ENCODE assay signal across 12 cellular contexts in the genomic region with DNA sequence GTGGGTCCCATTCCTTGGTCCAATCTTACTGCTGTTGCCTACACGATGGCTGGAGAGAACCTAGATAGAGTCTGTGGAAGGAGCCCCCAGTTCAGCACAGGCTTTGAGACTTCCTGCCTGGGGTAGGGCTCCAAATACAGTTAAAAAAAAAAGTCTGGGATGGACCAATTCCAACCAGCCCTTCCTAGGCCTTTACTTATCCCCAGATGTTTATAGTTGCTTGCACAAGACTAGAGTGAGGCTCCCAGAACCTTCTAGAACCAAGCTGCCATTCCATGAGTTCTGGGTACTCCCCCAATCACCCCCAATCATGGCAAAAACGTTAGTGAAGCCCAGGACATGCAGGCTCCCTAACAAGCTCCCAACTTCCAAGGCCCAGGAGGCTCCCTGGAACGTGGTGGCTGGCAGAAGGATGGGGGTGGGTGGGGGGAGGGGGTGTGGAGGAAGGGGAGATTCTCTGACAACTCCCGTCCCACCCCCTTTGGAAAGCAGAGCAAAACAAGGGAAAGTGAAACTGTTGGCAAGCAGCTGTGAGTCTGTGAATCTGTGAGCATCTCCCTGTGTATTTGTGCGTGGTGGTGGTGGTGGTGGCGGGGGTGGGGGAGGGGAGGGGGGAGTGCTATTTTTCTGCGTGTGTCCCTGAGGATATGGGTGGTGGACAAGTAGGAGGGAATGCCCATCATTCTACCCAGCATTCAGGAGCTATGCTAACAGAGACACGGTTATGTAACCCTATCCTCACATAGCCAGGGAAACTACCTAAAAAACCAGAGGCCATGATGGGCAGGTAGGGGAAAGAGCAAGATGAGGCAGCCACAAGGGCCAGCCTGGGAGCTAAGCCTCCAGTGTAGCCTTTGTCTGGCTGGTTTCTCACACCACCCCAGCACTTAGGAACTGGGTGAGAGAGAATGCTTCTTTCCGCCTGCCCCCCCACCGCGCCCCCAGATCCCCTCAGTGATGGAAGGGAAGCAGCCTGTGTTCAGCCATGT. TPM values are rescaled to one million over a fixed set of nuclear protein-coding genes. Genes with fewer than 3 reads are reported as not detected.
DNase-seq lines count a peak whose midpoint lies in the region; ATAC-seq and TF ChIP-seq lines count a peak whose summit lies in the region.
"Had no signal": no experiment of that assay in that cellular context is flagged by ENCODE, and none has a peak within 500 bp of the region (broad histone marks: within the 10 kb centered on the region; RNA-seq: fewer than 3 reads in every experiment).

No MANE protein-coding gene starts in this region.

- BruUV-seq in Panc1 (replicated peaks; lab: Mats Ljungman, UMichigan), result no TSS peak

- H3K27ac ChIP-seq in Panc1 (ENCODE audit: low read length) (peak overlapping the region; percentile 94), suprapubic skin (peak overlapping the region; percentile 82)
- H3K27ac ChIP-seq: uterus had no signal

- peaks cover 32% of the 10 kb centered on the region for H3K4me1 ChIP-seq in Panc1 (ENCODE audit: control insufficient read depth, insufficient read depth, low read length)
- peaks cover 65% of the 10 kb centered on the region for H3K4me1 ChIP-seq in suprapubic skin
- H3K4me1 ChIP-seq: uterus had no signal

- H3K36me3 ChIP-seq in Panc1 (ENCODE audit: control insufficient read depth, insufficient read depth, low read length) (peaks cover 2% of the 10 kb centered on the region; the same call in 1 of the 2 replicates), suprapubic skin (peaks cover 9% of the 10 kb centered on the region)
- H3K36me3 ChIP-seq: uterus had no signal

- ATAC-seq in Panc1 (no peak), GM21367 (IDR thresholded peaks at IDR 0.05; ENCODE audit: unreplicated experiment) (no peak), SK-N-SH treated with all-trans-retinoic acid at 6 μM for 48 hours (no peak)

- POLR2A ChIA-PET in Panc1 (lab: Charles Lee), result interaction anchor here (0.6 to 0.7 kb wide), 2 partner anchors 33 to 104 kb away, joined by 4 to 5 read pairs; no protein-coding TSS in a partner anchor

- CTCF ChIA-PET in Panc1 (lab: Charles Lee), result no interaction called here

- WGBS in suprapubic skin, result 36% methylated on average over 8 of the region's 11 CpGs

- no peak for TF ChIP-seq CTCF in GM13977 (IDR thresholded peaks at IDR 0.05; ENCODE audit: extremely low read depth, insufficient read depth, missing control alignments)
- TF ChIP-seq CTCF in Panc1 (IDR thresholded peaks at IDR 0.05), result no peak
- no peak for TF ChIP-seq CTCF in suprapubic skin (IDR thresholded peaks at IDR 0.05)

- in situ Hi-C loops in GM13977 (cut with MboI; ENCODE audit: low pct_unique_long_range_greater_than_20kb, low sequenced_read_pairs, unreplicated experiment) (no loop called here), Panc1 (cut with HindIII; ENCODE audit: low pct_unique_long_range_greater_than_20kb, low sequenced_read_pairs) (no loop called here)

- no peaks in the 10 kb centered on the region for H3K27me3 ChIP-seq in Panc1 (ENCODE audit: control insufficient read depth, insufficient read depth, low read length)
- no peaks in the 10 kb centered on the region for H3K27me3 ChIP-seq in suprapubic skin
- H3K27me3 ChIP-seq: uterus had no signal

- DNase-seq in GM13977 (ENCODE audit: low spot score) (peak; percentile 75), Panc1 (ENCODE audit: low read depth, low spot score) (no peak), fibroblast of peridontal ligament (ENCODE audit: extremely low read depth) (peak; percentile 45), suprapubic skin (ENCODE audit: low spot score in 2 of 2) (no peak)
- DNase-seq in stimulated activated CD4-positive, alpha-beta T cell treated with anti-CD3 and anti-CD28 coated beads, Interleukin-4, amount 100 ng/mL, for 1 hour, result no peak
- DNase-seq: NCI-H146, uterus had no signal

- no peak for TF ChIP-seq EP300 in suprapubic skin (IDR thresholded peaks at IDR 0.05)

- intact Hi-C loops in Panc1 (cut with micrococcal nuclease; ENCODE audit: unreplicated experiment), result no loop called here

- no peaks in the 10 kb centered on the region for H3K9me3 ChIP-seq in Panc1 (ENCODE audit: control insufficient read depth, insufficient read depth, low read depth, low read length)
- no peaks in the 10 kb centered on the region for H3K9me3 ChIP-seq in suprapubic skin
- H3K9me3 ChIP-seq: uterus had no signal

- peak overlapping the region; percentile 46 to 62 for H3K4me3 ChIP-seq in Panc1 (ENCODE audit: low read depth in 2 of 2, low read length in 2 of 2)
- peak overlapping the region; percentile 52 for H3K4me3 ChIP-seq in suprapubic skin
- H3K4me3 ChIP-seq: uterus had no signal

- TF ChIP-seq POLR2A in suprapubic skin (IDR thresholded peaks at IDR 0.05), result no peak

TF ChIP-seq in SK-N-SH treated with all-trans-retinoic acid at 6 μM for 48 hours, 23 proteins besides CTCF, POLR2A, EP300 and RAD21 (continues in another document):
- TF ChIP-seq TOX (CRISPR knock-in tag; IDR thresholded peaks at IDR 0.05; ENCODE audit: borderline replicate concordance), result no peak
- TF ChIP-seq OSR1 (CRISPR knock-in tag; IDR thresholded peaks at IDR 0.05), result no peak
- TF ChIP-seq SNAI2 (CRISPR knock-in tag; IDR thresholded peaks at IDR 0.05), result no peak
- no peak for TF ChIP-seq ZNF565 (CRISPR knock-in tag; conservative IDR thresholded peaks at IDR 0.05; ENCODE audit: low read depth)
- TF ChIP-seq, protein P1, sequence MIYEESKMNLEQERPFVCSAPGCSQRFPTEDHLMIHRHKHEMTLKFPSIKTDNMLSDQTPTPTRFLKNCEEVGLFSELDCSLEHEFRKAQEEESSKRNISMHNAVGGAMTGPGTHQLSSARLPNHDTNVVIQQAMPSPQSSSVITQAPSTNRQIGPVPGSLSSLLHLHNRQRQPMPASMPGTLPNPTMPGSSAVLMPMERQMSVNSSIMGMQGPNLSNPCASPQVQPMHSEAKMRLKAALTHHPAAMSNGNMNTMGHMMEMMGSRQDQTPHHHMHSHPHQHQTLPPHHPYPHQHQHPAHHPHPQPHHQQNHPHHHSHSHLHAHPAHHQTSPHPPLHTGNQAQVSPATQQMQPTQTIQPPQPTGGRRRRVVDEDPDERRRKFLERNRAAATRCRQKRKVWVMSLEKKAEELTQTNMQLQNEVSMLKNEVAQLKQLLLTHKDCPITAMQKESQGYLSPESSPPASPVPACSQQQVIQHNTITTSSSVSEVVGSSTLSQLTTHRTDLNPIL (CRISPR knock-in tag; IDR thresholded peaks at IDR 0.05; ENCODE audit: low read depth), result no peak
- no peak for TF ChIP-seq ZNF8 (CRISPR knock-in tag; IDR thresholded peaks at IDR 0.05)
- no peak for TF ChIP-seq BACH2 (CRISPR knock-in tag; IDR thresholded peaks at IDR 0.05; ENCODE audit: borderline replicate concordance)
- TF ChIP-seq ARNTL (CRISPR knock-in tag; IDR thresholded peaks at IDR 0.05; ENCODE audit: borderline replicate concordance, low read depth), result no peak
- TF ChIP-seq ZFP30 (CRISPR knock-in tag; IDR thresholded peaks at IDR 0.05), result no peak
- TF ChIP-seq, protein P2, sequence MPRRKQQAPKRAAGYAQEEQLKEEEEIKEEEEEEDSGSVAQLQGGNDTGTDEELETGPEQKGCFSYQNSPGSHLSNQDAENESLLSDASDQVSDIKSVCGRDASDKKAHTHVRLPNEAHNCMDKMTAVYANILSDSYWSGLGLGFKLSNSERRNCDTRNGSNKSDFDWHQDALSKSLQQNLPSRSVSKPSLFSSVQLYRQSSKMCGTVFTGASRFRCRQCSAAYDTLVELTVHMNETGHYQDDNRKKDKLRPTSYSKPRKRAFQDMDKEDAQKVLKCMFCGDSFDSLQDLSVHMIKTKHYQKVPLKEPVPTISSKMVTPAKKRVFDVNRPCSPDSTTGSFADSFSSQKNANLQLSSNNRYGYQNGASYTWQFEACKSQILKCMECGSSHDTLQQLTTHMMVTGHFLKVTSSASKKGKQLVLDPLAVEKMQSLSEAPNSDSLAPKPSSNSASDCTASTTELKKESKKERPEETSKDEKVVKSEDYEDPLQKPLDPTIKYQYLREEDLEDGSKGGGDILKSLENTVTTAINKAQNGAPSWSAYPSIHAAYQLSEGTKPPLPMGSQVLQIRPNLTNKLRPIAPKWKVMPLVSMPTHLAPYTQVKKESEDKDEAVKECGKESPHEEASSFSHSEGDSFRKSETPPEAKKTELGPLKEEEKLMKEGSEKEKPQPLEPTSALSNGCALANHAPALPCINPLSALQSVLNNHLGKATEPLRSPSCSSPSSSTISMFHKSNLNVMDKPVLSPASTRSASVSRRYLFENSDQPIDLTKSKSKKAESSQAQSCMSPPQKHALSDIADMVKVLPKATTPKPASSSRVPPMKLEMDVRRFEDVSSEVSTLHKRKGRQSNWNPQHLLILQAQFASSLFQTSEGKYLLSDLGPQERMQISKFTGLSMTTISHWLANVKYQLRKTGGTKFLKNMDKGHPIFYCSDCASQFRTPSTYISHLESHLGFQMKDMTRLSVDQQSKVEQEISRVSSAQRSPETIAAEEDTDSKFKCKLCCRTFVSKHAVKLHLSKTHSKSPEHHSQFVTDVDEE (CRISPR knock-in tag; IDR thresholded peaks at IDR 0.05), result no peak
- TF ChIP-seq ZFP3 (CRISPR knock-in tag; IDR thresholded peaks at IDR 0.05), result no peak

RNA-seq across cellular contexts. Expression of gene MST1R, which starts 2.0 kb away (rescaled TPM):
- total RNA-seq in Panc1 (2021; ENCODE audit: unreplicated experiment) (27.5 TPM), suprapubic skin (100 to 1,000 TPM in 1 of 4 donors, 10 to 100 TPM in 3; 37.7 to 129 (median 53.8) TPM)
- 18.7 TPM for polyA plus RNA-seq in Panc1 (2012; ENCODE audit: insufficient read length)

RNA-seq across cellular contexts. Expression of gene MON1A, which starts 28.0 kb away (rescaled TPM):
- total RNA-seq in Panc1 (2021; ENCODE audit: unreplicated experiment) (12.9 TPM), suprapubic skin (10 to 100 TPM in 3 of 4 donors, 1 to 10 TPM in 1; 6.2 to 15.6 (median 11.9) TPM)
- 12.0 TPM for polyA plus RNA-seq in Panc1 (2012; ENCODE audit: insufficient read length)

RNA-seq across cellular contexts. Expression of gene CAMKV, which starts 31.9 kb away (rescaled TPM):
- total RNA-seq in Panc1 (2021; ENCODE audit: unreplicated experiment) (0.85 TPM), suprapubic skin (1 to 10 TPM in 1 of 4 donors, not detected in 3; 2.0 TPM)
- not detected for polyA plus RNA-seq in Panc1 (2012; ENCODE audit: insufficient read length)
- total RNA-seq: esophagus mucosa, HT-29, posterior vena cava had no signal

RNA-seq across cellular contexts. Expression of gene RBM6, which starts 38.3 kb away (rescaled TPM):
- 43.6 TPM for total RNA-seq in Panc1 (2021; ENCODE audit: unreplicated experiment)
- polyA plus RNA-seq in Panc1 (2012; ENCODE audit: insufficient read length), result 22.6 TPM
- total RNA-seq in suprapubic skin, result 100 to 1,000 TPM in 2 of 4 donors, 10 to 100 TPM in 2; 73.5 to 222 (median 89.5) TPM

RNA-seq across cellular contexts. Expression of gene TRAIP, which starts 45.3 kb away (rescaled TPM):
- total RNA-seq in Panc1 (2021; ENCODE audit: unreplicated experiment), result 18.5 TPM
- 8.2 TPM for polyA plus RNA-seq in Panc1 (2012; ENCODE audit: insufficient read length)
- 1 to 10 TPM; 3.4 to 8.4 (median 4.7) TPM for total RNA-seq in suprapubic skin

Comparison
In these comparisons a context has a peak if more than half of its experiments do, and no peak if none do; other contexts are left out.
1. DNase-seq: peak in GM13977 (single experiment) and fibroblast of peridontal ligament (single experiment); none in Panc1 (single experiment), suprapubic skin (0 of 2) and stimulated activated CD4-positive, alpha-beta T cell treated with anti-CD3 and anti-CD28 coated beads, Interleukin-4, amount 100 ng/mL, for 1 hour (single experiment).